Comparison of ENCODE assay signal across 11 cellular contexts in genomic region chr6:147448212-147448611, GRCh38.
DNase-seq lines count a peak whose midpoint lies in the region; ATAC-seq and TF ChIP-seq lines count a peak whose summit lies in the region.
"Had no signal": no experiment of that assay in that cellular context is flagged by ENCODE, and none has a peak within 500 bp of the region (broad histone marks: within the 10 kb centered on the region; RNA-seq: fewer than 3 reads in every experiment).

No MANE protein-coding gene starts in this region.

- peaks cover 51% of the 10 kb centered on the region for H3K4me1 Mint-ChIP-seq in WTC11
- H3K4me1 Mint-ChIP-seq in activated naive CD4-positive, alpha-beta T cell treated with anti-CD3 and anti-CD28 coated beads, Interleukin-2, amount 10 ng/mL, durations not matched to agents 7 days and 5 days, result no peaks in the 10 kb centered on the region
- H3K4me1 Mint-ChIP-seq: activated naive CD8-positive, alpha-beta T cell treated with anti-CD3 and anti-CD28 coated beads, Interleukin-2, amount 10 ng/mL, durations not matched to agents 7 days and 5 days had no signal

- no peaks in the 10 kb centered on the region for H3K36me3 Mint-ChIP-seq in WTC11
- no peaks in the 10 kb centered on the region for H3K36me3 Mint-ChIP-seq in activated naive CD4-positive, alpha-beta T cell treated with anti-CD3 and anti-CD28 coated beads, Interleukin-2, amount 10 ng/mL, durations not matched to agents 7 days and 5 days
- H3K36me3 Mint-ChIP-seq: activated naive CD8-positive, alpha-beta T cell treated with anti-CD3 and anti-CD28 coated beads, Interleukin-2, amount 10 ng/mL, durations not matched to agents 7 days and 5 days had no signal

- CTCF ChIA-PET in WTC11 (lab: Charles Lee), result interaction anchor here (1.5 kb wide), 2 partner anchors 9 to 27 kb away, joined by 3 to 8 read pairs; no protein-coding TSS in a partner anchor
- CTCF ChIA-PET in activated naive CD4-positive, alpha-beta T cell treated with anti-CD3 and anti-CD28 coated beads, Interleukin-2, amount 10 ng/mL, durations not matched to agents 7 days and 5 days (lab: Charles Lee), result no interaction called here

- H3K9me3 Mint-ChIP-seq in WTC11, result peaks cover 11% of the 10 kb centered on the region; the same call in 1 of the 2 replicates
- H3K9me3 Mint-ChIP-seq in activated naive CD4-positive, alpha-beta T cell treated with anti-CD3 and anti-CD28 coated beads, Interleukin-2, amount 10 ng/mL, durations not matched to agents 7 days and 5 days, result no peaks in the 10 kb centered on the region
- H3K9me3 Mint-ChIP-seq: activated naive CD8-positive, alpha-beta T cell treated with anti-CD3 and anti-CD28 coated beads, Interleukin-2, amount 10 ng/mL, durations not matched to agents 7 days and 5 days had no signal

- H3K27ac Mint-ChIP-seq in WTC11, result no peak overlapping the region
- no peak overlapping the region for H3K27ac Mint-ChIP-seq in activated naive CD4-positive, alpha-beta T cell treated with anti-CD3 and anti-CD28 coated beads, Interleukin-2, amount 10 ng/mL, durations not matched to agents 7 days and 5 days
- H3K27ac Mint-ChIP-seq: activated naive CD8-positive, alpha-beta T cell treated with anti-CD3 and anti-CD28 coated beads, Interleukin-2, amount 10 ng/mL, durations not matched to agents 7 days and 5 days had no signal

- DNase-seq in DMS153 treated with DMSO at 0.1 percent for 48 hours (lab: John Stamatoyannopoulos, UW; ENCODE audit: unreplicated experiment) (peak; percentile 18), WTC11 (ENCODE audit: low spot score) (peak; percentile 93), left lung (no peak), NCI-H2196 (lab: John Stamatoyannopoulos, UW; ENCODE audit: unreplicated experiment) (no peak), tibial artery (no peak), prostate gland (ENCODE audit: low spot score) (no peak)
- no peak for DNase-seq in activated naive CD4-positive, alpha-beta T cell treated with anti-CD3 and anti-CD28 coated beads, Interleukin-2, amount 10 ng/mL, durations not matched to agents 7 days and 5 days
- DNase-seq: activated CD4-positive, alpha-beta T cell treated with anti-CD3 and anti-CD28 coated beads for 1 hour; activated naive CD8-positive, alpha-beta T cell treated with anti-CD3 and anti-CD28 coated beads, Interleukin-2, amount 10 ng/mL, durations not matched to agents 7 days and 5 days; MG63 had no signal

- no peaks in the 10 kb centered on the region for H3K27me3 ChIP-seq in left lung
- no peaks in the 10 kb centered on the region for H3K27me3 ChIP-seq in tibial artery
- H3K27me3 ChIP-seq in prostate gland (replicated peaks; ENCODE audit: insufficient read depth), result no peaks in the 10 kb centered on the region
- H3K27me3 ChIP-seq: MG63 had no signal

- POLR2A ChIA-PET in WTC11 (lab: Charles Lee), result no interaction called here

- TF ChIP-seq CTCF in WTC11 (IDR thresholded peaks at IDR 0.05), result no peak
- TF ChIP-seq CTCF in left lung (IDR thresholded peaks at IDR 0.05), result no peak
- TF ChIP-seq CTCF in tibial artery (IDR thresholded peaks at IDR 0.05), result no peak
- TF ChIP-seq CTCF in prostate gland (IDR thresholded peaks at IDR 0.05), result no peak

- 26% methylated on average over 10 of the region's 10 CpGs for WGBS in prostate gland

- intact Hi-C loops in left lung (cut with DNase I) (no loop called here), tibial artery (cut with DNase I; ENCODE audit: low total_unique reads) (no loop called here), prostate gland (cut with DNase I) (no loop called here)

- no peak for TF ChIP-seq POLR2A in prostate gland (IDR thresholded peaks at IDR 0.05)

- H3K4me3 Mint-ChIP-seq in WTC11, result peak overlapping the region; percentile 41
- H3K4me3 Mint-ChIP-seq in activated naive CD4-positive, alpha-beta T cell treated with anti-CD3 and anti-CD28 coated beads, Interleukin-2, amount 10 ng/mL, durations not matched to agents 7 days and 5 days, result no peak overlapping the region
- H3K4me3 Mint-ChIP-seq: activated naive CD8-positive, alpha-beta T cell treated with anti-CD3 and anti-CD28 coated beads, Interleukin-2, amount 10 ng/mL, durations not matched to agents 7 days and 5 days had no signal

- peaks cover 56% of the 10 kb centered on the region for H3K27me3 Mint-ChIP-seq in WTC11 (ENCODE audit: low read depth)
- H3K27me3 Mint-ChIP-seq in activated naive CD4-positive, alpha-beta T cell treated with anti-CD3 and anti-CD28 coated beads, Interleukin-2, amount 10 ng/mL, durations not matched to agents 7 days and 5 days, result no peaks in the 10 kb centered on the region

- H3K9me3 ChIP-seq in left lung (no peaks in the 10 kb centered on the region), tibial artery (no peaks in the 10 kb centered on the region), prostate gland (no peaks in the 10 kb centered on the region)
- H3K9me3 ChIP-seq: MG63 had no signal

- H3K36me3 ChIP-seq in left lung (no peaks in the 10 kb centered on the region), tibial artery (no peaks in the 10 kb centered on the region), prostate gland (no peaks in the 10 kb centered on the region)
- H3K36me3 ChIP-seq: MG63 had no signal

- H3K4me3 ChIP-seq in left lung (no peak overlapping the region), tibial artery (no peak overlapping the region), prostate gland (no peak overlapping the region)
- H3K4me3 ChIP-seq: MG63 had no signal

- no peaks in the 10 kb centered on the region for H3K4me1 ChIP-seq in left lung
- H3K4me1 ChIP-seq in tibial artery, result no peaks in the 10 kb centered on the region
- H3K4me1 ChIP-seq in prostate gland (replicated peaks), result no peaks in the 10 kb centered on the region

- ATAC-seq in HG03159 (IDR thresholded peaks at IDR 0.05; ENCODE audit: unreplicated experiment) (peak; percentile 72), WTC11 (peak; percentile 94), left lung (peak; percentile 21)

- H3K27ac ChIP-seq in left lung (no peak overlapping the region), tibial artery (no peak overlapping the region), prostate gland (no peak overlapping the region)

TF ChIP-seq in WTC11, 78 proteins besides CTCF, POLR2A, EP300 and RAD21:
- TF ChIP-seq FOXJ3 (CRISPR knock-in tag; IDR thresholded peaks at IDR 0.05; ENCODE audit: borderline replicate concordance) (no peak), ATF1 (CRISPR knock-in tag; IDR thresholded peaks at IDR 0.05) (no peak), FOXP4 (CRISPR knock-in tag; IDR thresholded peaks at IDR 0.05) (peak; percentile 52; the same call in 1 of the 2 replicates), ETV6 (CRISPR knock-in tag; IDR thresholded peaks at IDR 0.05) (peak; percentile 33; the same call in 1 of the 2 replicates), ZNF423 (CRISPR knock-in tag; IDR thresholded peaks at IDR 0.05) (no peak), USF1 (CRISPR knock-in tag; IDR thresholded peaks at IDR 0.05) (peak; percentile 74; the same call in 1 of the 2 replicates), MYBL2 (CRISPR knock-in tag; IDR thresholded peaks at IDR 0.05) (no peak), TEAD1 (CRISPR knock-in tag; IDR thresholded peaks at IDR 0.05) (peak; percentile 72), FOXK1 (CRISPR knock-in tag; IDR thresholded peaks at IDR 0.05) (peak; percentile 75), SP1 (CRISPR knock-in tag; conservative IDR thresholded peaks at IDR 0.05) (0 out of 2 replicates have a peak, but pooled peaks have one; percentile 59), RORB (CRISPR knock-in tag; IDR thresholded peaks at IDR 0.05) (no peak), MAX (CRISPR knock-in tag; IDR thresholded peaks at IDR 0.05) (peak; percentile 85; the same call in 1 of the 2 replicates), USF2 (CRISPR knock-in tag; IDR thresholded peaks at IDR 0.05) (peak; percentile 76)

Comparison
In these comparisons a context has a peak if more than half of its experiments do, and no peak if none do; other contexts are left out.
1. DNase-seq: peak in DMS153 treated with DMSO at 0.1 percent for 48 hours (single experiment) and WTC11 (single experiment); none in left lung (0 of 2), NCI-H2196 (single experiment), tibial artery (0 of 2), activated naive CD4-positive, alpha-beta T cell treated with anti-CD3 and anti-CD28 coated beads, Interleukin-2, amount 10 ng/mL, durations not matched to agents 7 days and 5 days (single experiment) and prostate gland (single experiment).
2. ATAC-seq: peak in every context shown above with its lines; median percentile 94 in WTC11; 72 in HG03159; 21 in left lung.